Comparison of ENCODE assay signal across 8 cellular contexts in the genomic region with DNA sequence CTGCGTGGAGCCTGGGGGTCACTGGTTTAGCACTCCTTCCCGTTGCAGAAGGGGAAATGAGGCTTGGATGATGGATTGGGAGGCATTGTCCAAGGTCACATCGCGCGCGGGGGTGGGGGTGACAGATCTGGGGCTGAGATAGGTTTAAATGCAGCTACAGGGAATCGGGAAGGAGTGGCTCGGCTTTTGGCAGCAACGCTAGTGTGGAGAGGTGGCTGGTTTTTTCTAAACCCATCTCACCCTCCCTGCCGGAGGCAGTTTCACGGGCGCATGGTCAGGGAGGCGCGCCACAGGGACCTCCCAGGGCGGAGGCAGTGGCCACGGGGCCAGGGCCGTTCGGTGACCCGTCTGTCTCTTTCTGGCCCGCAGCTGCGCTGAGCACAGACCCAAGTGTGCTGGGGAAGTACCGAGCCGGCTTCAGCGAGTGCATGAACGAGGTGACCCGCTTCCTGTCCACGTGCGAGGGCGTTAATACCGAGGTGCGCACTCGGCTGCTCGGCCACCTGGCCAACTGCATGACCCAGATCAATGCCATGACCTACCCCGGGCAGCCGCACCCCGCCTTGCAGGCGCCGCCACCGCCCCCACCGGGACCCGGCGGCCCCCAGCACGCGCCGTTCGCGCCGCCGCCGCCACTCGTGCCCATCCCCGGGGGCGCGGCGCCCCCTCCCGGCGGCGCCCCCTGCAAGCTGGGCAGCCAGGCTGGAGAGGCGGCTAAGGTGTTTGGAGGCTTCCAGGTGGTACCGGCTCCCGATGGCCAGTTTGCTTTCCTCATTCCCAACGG. TPM values are rescaled to one million over a fixed set of nuclear protein-coding genes. Genes with fewer than 3 reads are reported as not detected.
DNase-seq lines count a peak whose midpoint lies in the region; ATAC-seq and TF ChIP-seq lines count a peak whose summit lies in the region.

No MANE protein-coding gene starts in this region.

- H3K36me3 ChIP-seq in ectodermal cell (ENCODE audit: control insufficient read depth, insufficient read depth, low read length) (no peaks in the 10 kb centered on the region), stomach (no peaks in the 10 kb centered on the region)

- CTCF ChIA-PET in HEK293T (lab: Yijun Ruan, JAX) = interaction anchor here (1.0 to 1.5 kb wide), 4 partner anchors 117 to 356 kb away, joined by 3 to 10 read pairs (median 6); no protein-coding TSS in a partner anchor

- H3K4me1 ChIP-seq in ectodermal cell (ENCODE audit: control insufficient read depth, insufficient read depth, low read length) (peaks cover 37% of the 10 kb centered on the region), stomach (peaks cover 41 to 78% (median 75%) of the 10 kb centered on the region in 4 donors)

- WGBS in ectodermal cell, 2 experiments = 1% methylated on average over 62 of the region's 62 CpGs
- WGBS in stomach, 5 donors = 0 to 2% (median 0%) methylated on average over 24 to 62 of the region's 62 CpGs

- no peaks in the 10 kb centered on the region for H3K9me3 ChIP-seq in ectodermal cell (ENCODE audit: control insufficient read depth, low read length)
- no peaks in the 10 kb centered on the region for H3K9me3 ChIP-seq in stomach

- peaks cover 32% of the 10 kb centered on the region for H3K27me3 ChIP-seq in ectodermal cell (ENCODE audit: control insufficient read depth, insufficient read depth, low read length, poor library complexity, severe bottlenecking)
- peaks cover 0 to 29% (median 0%) of the 10 kb centered on the region in 3 donors for H3K27me3 ChIP-seq in stomach

- ATAC-seq in memory B cell (ENCODE audit: low read depth) = peak; percentile 54

- POLR2A ChIA-PET in HEK293T (lab: Yijun Ruan, JAX) = interaction anchor here (0.7 to 5.1 kb wide), 19 partner anchors 13 to 357 kb away, joined by 3 to 43 read pairs (median 5); no protein-coding TSS in a partner anchor

- no peaks in the 10 kb centered on the region for H3K9me3 Mint-ChIP-seq in memory B cell

- TF ChIP-seq POLR2A in stomach (IDR thresholded peaks at IDR 0.05) = no peak

- H3K4me3 ChIP-seq in ectodermal cell (ENCODE audit: insufficient read depth, low read depth, low read length) (peak overlapping the region; percentile 65), stomach (peak overlapping the region; percentile 62 to 72 (median 69))

- H3K4me1 Mint-ChIP-seq in memory B cell = peaks cover 39% of the 10 kb centered on the region

- peaks cover 3% of the 10 kb centered on the region for H3K27me3 Mint-ChIP-seq in memory B cell

- H3K27ac ChIP-seq in ectodermal cell (ENCODE audit: insufficient read depth, low read depth, low read length, poor library complexity, severe bottlenecking) (no peak overlapping the region), stomach (peak overlapping the region; percentile 90 to 99 (median 98))

- peak in 4 of 7 experiments; percentile 12 to 67 (median 28) for TF ChIP-seq CTCF in stomach (IDR thresholded peaks at IDR 0.05)

- no peak for TF ChIP-seq EP300 in stomach (IDR thresholded peaks at IDR 0.05)

- peak; percentile 50 for DNase-seq in NCI-H2107 (lab: John Stamatoyannopoulos, UW)
- no peak for DNase-seq in NCI-H2107 treated with DMSO at 0.1 percent for 48 hours (lab: John Stamatoyannopoulos, UW; ENCODE audit: unreplicated experiment)
- DNase-seq in HEK293T (ENCODE audit: extremely low spot score) = no peak
- DNase-seq in NCI-H1105 treated with DMSO at 0.1 percent for 48 hours (lab: John Stamatoyannopoulos, UW) = peak; percentile 67
- DNase-seq in activated CD4-positive, alpha-beta T cell treated with anti-CD3 and anti-CD28 coated beads for 24 hours (ENCODE audit: low read depth in 2 of 2) = peak; percentile 18 to 23
- DNase-seq in memory B cell (ENCODE audit: low spot score in 2 of 2) = peak; percentile 82 to 85
- DNase-seq in stomach = peak; percentile 77

- intact Hi-C loops in stomach (cut with DNase I; ENCODE audit: low total_unique reads) = loop anchor here (5.0 kb wide), 1 partner anchor 350 kb away; no protein-coding TSS in a partner anchor

- no peaks in the 10 kb centered on the region for H3K36me3 Mint-ChIP-seq in memory B cell

- peak overlapping the region; percentile 90 for H3K4me3 Mint-ChIP-seq in memory B cell

- H3K27ac Mint-ChIP-seq in memory B cell = peak overlapping the region; percentile 95

TF ChIP-seq in HEK293T, 16 proteins besides CTCF, POLR2A, EP300 and RAD21:
- TF ChIP-seq FOXM1 (IDR thresholded peaks at IDR 0.05; ENCODE audit: borderline replicate concordance) = peak; percentile 55; the same call in 1 of the 2 replicates
- TF ChIP-seq SUZ12 (IDR thresholded peaks at IDR 0.05) = no peak

RNA-seq across cellular contexts. Expression of a gene that starts 1.6 kb away (rescaled TPM):
- 29.4 TPM for polyA plus RNA-seq in ectodermal cell (2013, experiment 1 of 4)
- polyA plus RNA-seq in ectodermal cell (2013, experiment 2 of 4) = 43.1 TPM
- 35.3 TPM for polyA plus RNA-seq in ectodermal cell (2013, experiment 3 of 4)
- polyA plus RNA-seq in ectodermal cell (2013, experiment 4 of 4) = 31.9 TPM
- 100 to 1,000 TPM in 1 of 5 donors, 10 to 100 TPM in 3, 1 to 10 TPM in 1; 4.7 to 101 (median 43.1) TPM for total RNA-seq in stomach
- polyA plus RNA-seq in stomach = 10 to 100 TPM; 20.5 to 54.5 (median 41.3) TPM

Comparison
In these comparisons a context has a peak if more than half of its experiments do, and no peak if none do; other contexts are left out.
1. DNase-seq: peak in NCI-H2107 (single experiment), NCI-H1105 treated with DMSO at 0.1 percent for 48 hours (single experiment), activated CD4-positive, alpha-beta T cell treated with anti-CD3 and anti-CD28 coated beads for 24 hours (2 of 2), memory B cell (2 of 2) and stomach (single experiment); none in NCI-H2107 treated with DMSO at 0.1 percent for 48 hours (single experiment) and HEK293T (single experiment).